In genomic region chr10:86758231-86759072, GRCh38 we compare ENCODE assay signal across 8 cellular contexts. TPM values are rescaled to one million over a fixed set of nuclear protein-coding genes. Genes with fewer than 3 reads are reported as not detected.
DNase-seq lines count a peak whose midpoint lies in the region; ATAC-seq and TF ChIP-seq lines count a peak whose summit lies in the region.

No MANE protein-coding gene starts in this region.

- H3K9ac ChIP-seq in GM23248, result peak overlapping the region; percentile 99

- H3K9me3 ChIP-seq in GM23248 (ENCODE audit: low read depth) (no peaks in the 10 kb centered on the region), RWPE2 (ENCODE audit: severe bottlenecking) (no peaks in the 10 kb centered on the region), sigmoid colon (no peaks in the 10 kb centered on the region)

- in situ Hi-C loops in GM23248 (cut with MboI), result no loop called here

- TF ChIP-seq POLR2A in sigmoid colon (IDR thresholded peaks at IDR 0.05), result no peak

- H3K27ac ChIP-seq in GM23248, result peak overlapping the region; percentile 99
- H3K27ac ChIP-seq in RWPE2 (ENCODE audit: poor library complexity, severe bottlenecking), result peak overlapping the region; percentile 72
- H3K27ac ChIP-seq in sigmoid colon, result peak overlapping the region; percentile 98 to 100 (median 99)

- peaks cover 11% of the 10 kb centered on the region; the same call in 1 of the 2 replicates for H3K4me1 ChIP-seq in GM23248 (ENCODE audit: insufficient read depth)
- peaks cover 12% of the 10 kb centered on the region for H3K4me1 ChIP-seq in RWPE2 (ENCODE audit: insufficient read depth, poor library complexity, severe bottlenecking)
- peaks cover 0 to 61% (median 55%) of the 10 kb centered on the region in 4 donors for H3K4me1 ChIP-seq in sigmoid colon

- H4K20me1 ChIP-seq in GM23248 (ENCODE audit: insufficient read depth), result 0 out of 2 replicates have a peak, but pooled peaks cover 14% of the 10 kb centered on the region

- H3K4me3 ChIP-seq in GM23248 (peak overlapping the region; percentile 88), RWPE2 (ENCODE audit: severe bottlenecking) (peak overlapping the region; percentile 72), fibroblast of mammary gland (ENCODE audit: control insufficient read depth, low read depth, low read length) (peak overlapping the region; percentile 66), sigmoid colon (peak overlapping the region; percentile 69 to 88 (median 83))

- no peaks in the 10 kb centered on the region for H3K36me3 ChIP-seq in GM23248 (ENCODE audit: low read depth)
- no peaks in the 10 kb centered on the region for H3K36me3 ChIP-seq in RWPE2 (ENCODE audit: low read depth)
- H3K36me3 ChIP-seq in sigmoid colon, result no peaks in the 10 kb centered on the region

- peak; percentile 50 for DNase-seq in GM23248
- no peak for DNase-seq in RWPE2 (ENCODE audit: low spot score)
- DNase-seq in fibroblast of mammary gland (ENCODE audit: low read depth), result peak; percentile 46
- DNase-seq in sigmoid colon, result no peak
- DNase-seq in effector CD4-positive, alpha-beta T cell, result no peak

- peaks cover 85% of the 10 kb centered on the region for H3K79me2 ChIP-seq in GM23248 (ENCODE audit: insufficient read depth)

- H3K9me2 ChIP-seq in GM23248 (ENCODE audit: insufficient read depth), result no peaks in the 10 kb centered on the region; the same call in 1 of the 2 replicates

- intact Hi-C loops in sigmoid colon (cut with DNase I), result loop anchor here (2.0 kb wide), 1 partner anchor 140 kb away; no protein-coding TSS in a partner anchor

- ATAC-seq in RWPE2 (ENCODE audit: low read depth) (no peak), GM18861 (IDR thresholded peaks at IDR 0.05; ENCODE audit: unreplicated experiment) (no peak), HG02759 (IDR thresholded peaks at IDR 0.05; ENCODE audit: unreplicated experiment) (no peak), HG03045 (IDR thresholded peaks at IDR 0.05; ENCODE audit: unreplicated experiment) (no peak)

- H3F3A ChIP-seq in GM23248 (ENCODE audit: insufficient read depth), result peaks cover 19% of the 10 kb centered on the region

- 14% methylated on average over 8 of the region's 8 CpGs for WGBS in GM23248 (ENCODE audit: low coverage in 1 of 2, low lambda C conversion rate in 2 of 2, missing lambda C conversion rate in 2 of 2), 2 experiments
- WGBS in sigmoid colon, 2 donors, result 31 to 34% methylated on average over 8 of the region's 8 CpGs

- TF ChIP-seq EP300 in sigmoid colon (IDR thresholded peaks at IDR 0.05), result no peak

- peak overlapping the region; percentile 99 for H3K4me2 ChIP-seq in GM23248 (ENCODE audit: unreplicated experiment)

- no peak for TF ChIP-seq CTCF in RWPE2 (IDR thresholded peaks at IDR 0.05; ENCODE audit: poor library complexity, severe bottlenecking)
- TF ChIP-seq CTCF in fibroblast of mammary gland (conservative IDR thresholded peaks at IDR 0.05; ENCODE audit: control insufficient read depth, insufficient read depth, low read depth, low read length), result no peak
- TF ChIP-seq CTCF in sigmoid colon (IDR thresholded peaks at IDR 0.05), result no peak

- no peaks in the 10 kb centered on the region for H3K27me3 ChIP-seq in GM23248 (replicated peaks; ENCODE audit: insufficient read depth)
- no peaks in the 10 kb centered on the region for H3K27me3 ChIP-seq in RWPE2 (ENCODE audit: insufficient read depth, poor library complexity, severe bottlenecking)
- H3K27me3 ChIP-seq in sigmoid colon, result no peaks in the 10 kb centered on the region

- peak overlapping the region; percentile 67 for H2AFZ ChIP-seq in GM23248

RNA-seq across cellular contexts. Expression of gene BMPR1A, which starts 2.0 kb away (rescaled TPM):
- 35.5 and 41.7 TPM in 2 replicates for total RNA-seq in GM23248 (2014; rRNA removed; shearing (Covaris generic))
- polyA plus RNA-seq in GM23248 (2016; fragmentation: Nextera tagmentation; extraction: Ambion mirVana) (15.5 and 16.5 TPM in 2 replicates), sigmoid colon (10 to 100 TPM in 1 of 3 donors, 1 to 10 TPM in 2; 5.5 to 16.1 (median 7.8) TPM)
- total RNA-seq in sigmoid colon, result 100 to 1,000 TPM in 3 of 4 donors, 10 to 100 TPM in 1; 84.2 to 145 (median 120) TPM

Comparison
In these comparisons a context has a peak if more than half of its experiments do, and no peak if none do; other contexts are left out.
1. DNase-seq: peak in GM23248 (single experiment) and fibroblast of mammary gland (single experiment); none in RWPE2 (single experiment), sigmoid colon (single experiment) and effector CD4-positive, alpha-beta T cell (single experiment).
2. Peak in every context shown above with its lines, with median percentiles within 50 percentile points of each other: H3K27ac ChIP-seq and H3K4me3 ChIP-seq.